In the genomic region with DNA sequence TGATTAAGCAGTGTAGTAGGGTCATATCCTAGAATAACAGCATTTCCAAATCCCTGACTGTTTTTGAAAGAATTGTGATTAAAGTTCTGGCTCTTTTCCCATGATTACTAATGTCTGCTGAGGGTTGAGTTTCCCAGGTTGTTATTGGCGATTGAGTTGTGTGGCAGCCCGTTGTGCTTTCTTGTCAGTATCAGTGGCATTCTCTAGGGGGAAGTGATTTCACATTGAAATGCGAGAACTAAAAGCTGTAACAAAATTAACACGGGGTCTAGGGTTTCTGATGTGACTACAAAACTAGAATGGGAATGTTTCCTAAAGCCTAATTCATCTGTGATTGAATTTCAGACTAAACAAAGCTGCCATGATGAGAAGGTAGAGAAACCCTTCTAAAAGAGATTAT, we compare ENCODE assay signal across 10 cellular contexts.
DNase-seq lines count a peak whose midpoint lies in the region; ATAC-seq and TF ChIP-seq lines count a peak whose summit lies in the region.
"Had no signal": no experiment of that assay in that cellular context is flagged by ENCODE, and none has a peak within 500 bp of the region (broad histone marks: within the 10 kb centered on the region; RNA-seq: fewer than 3 reads in every experiment).

No MANE protein-coding gene starts in this region.

- DNase-seq in GM23338 (ENCODE audit: low spot score) (peak; percentile 14), NCI-H2196 treated with DMSO at 0.1 percent for 48 hours (lab: John Stamatoyannopoulos, UW; ENCODE audit: unreplicated experiment) (peak; percentile 38), cerebellum (ENCODE audit: low spot score) (peak; percentile 34), MV-4-11 (lab: John Stamatoyannopoulos, UW) (no peak), epidermal melanocyte (ENCODE audit: insufficient read length, low spot score) (no peak)
- no peak for DNase-seq in stimulated activated CD4-positive, alpha-beta T cell treated with anti-CD3 and anti-CD28 coated beads, Interleukin-4, amount 100 ng/mL, for 4 hours
- DNase-seq: mesendoderm had no signal

- no peaks in the 10 kb centered on the region for H3K36me3 ChIP-seq in GM23338 (ENCODE audit: insufficient read depth)
- H3K36me3 ChIP-seq in neural cell (ENCODE audit: insufficient read depth, low read length) = no peaks in the 10 kb centered on the region

- H3K36me3 Mint-ChIP-seq in GM23338 (ENCODE audit: low read depth) = no peaks in the 10 kb centered on the region

- H3K4me2 ChIP-seq in GM23338 (no peak overlapping the region), neural cell (ENCODE audit: low read length) (no peak overlapping the region)

- no peak overlapping the region for H3K9ac ChIP-seq in neural cell (ENCODE audit: low read length)

- no peaks in the 10 kb centered on the region for H3K79me2 ChIP-seq in GM23338 (replicated peaks; ENCODE audit: insufficient read depth)
- no peaks in the 10 kb centered on the region for H3K79me2 ChIP-seq in neural cell (replicated peaks; ENCODE audit: insufficient read depth, low read length)

- no peak overlapping the region for H3K27ac Mint-ChIP-seq in GM23338

- H3K27me3 ChIP-seq in GM23338 (ENCODE audit: insufficient read depth) (no peaks in the 10 kb centered on the region), neural cell (ENCODE audit: insufficient read depth, low read depth, low read length) (no peaks in the 10 kb centered on the region)

- H3K4me3 ChIP-seq in GM23338 (no peak overlapping the region), neural cell (ENCODE audit: low read length) (peak overlapping the region; percentile 28)

- no peak for ATAC-seq in GM23338
- ATAC-seq in GM21619 (IDR thresholded peaks at IDR 0.05; ENCODE audit: unreplicated experiment) = no peak

- H2AFZ ChIP-seq in GM23338 (no peak overlapping the region), neural cell (ENCODE audit: low read depth, low read length) (no peak overlapping the region)

- H3K4me3 Mint-ChIP-seq in GM23338 = no peak overlapping the region
- H3K4me3 Mint-ChIP-seq: central memory CD8-positive, alpha-beta T cell had no signal

- H4K20me1 ChIP-seq in GM23338 (replicated peaks; ENCODE audit: insufficient read depth) (no peaks in the 10 kb centered on the region), neural cell (ENCODE audit: insufficient read depth) (no peaks in the 10 kb centered on the region)

- TF ChIP-seq EP300 in neural cell (conservative IDR thresholded peaks at IDR 0.05; ENCODE audit: poor library complexity, severe bottlenecking) = no peak

- H3F3A ChIP-seq in GM23338 (replicated peaks; ENCODE audit: low read depth) = no peaks in the 10 kb centered on the region
- H3F3A ChIP-seq in neural cell (ENCODE audit: insufficient read depth, low read length, poor library complexity, severe bottlenecking) = no peaks in the 10 kb centered on the region

- no peak for TF ChIP-seq RAD21 in neural cell (conservative IDR thresholded peaks at IDR 0.05)

- H3K27me3 Mint-ChIP-seq in GM23338 (ENCODE audit: insufficient read depth, low read depth, poor library complexity) = no peaks in the 10 kb centered on the region
- H3K27me3 Mint-ChIP-seq: central memory CD8-positive, alpha-beta T cell had no signal

- H3K27ac ChIP-seq in GM23338 (ENCODE audit: low read depth) (no peak overlapping the region), neural cell (ENCODE audit: low read length) (no peak overlapping the region)

- no peaks in the 10 kb centered on the region for H3K9me3 ChIP-seq in neural cell (ENCODE audit: low read length)

- H3K9me2 ChIP-seq in GM23338 (ENCODE audit: insufficient read depth) = no peaks in the 10 kb centered on the region
- H3K9me2 ChIP-seq in neural cell (ENCODE audit: insufficient read depth, low read length) = no peaks in the 10 kb centered on the region

- H3K4me1 ChIP-seq in GM23338 (ENCODE audit: insufficient read depth) = no peaks in the 10 kb centered on the region

- TF ChIP-seq CTCF in GM23338 (conservative IDR thresholded peaks at IDR 0.05; ENCODE audit: low read depth in 2 of 2) = no peak
- TF ChIP-seq CTCF in neural cell (IDR thresholded peaks at IDR 0.05; ENCODE audit: poor library complexity, severe bottlenecking) = no peak

- peaks cover 10% of the 10 kb centered on the region; the same call in 2 of the 3 replicates for H3K4me1 Mint-ChIP-seq in GM23338

- no peaks in the 10 kb centered on the region for H3K9me3 Mint-ChIP-seq in GM23338
- H3K9me3 Mint-ChIP-seq: central memory CD8-positive, alpha-beta T cell had no signal

TF ChIP-seq in GM23338, 12 proteins besides CTCF, POLR2A, EP300 and RAD21:
- TF ChIP-seq, protein P1, sequence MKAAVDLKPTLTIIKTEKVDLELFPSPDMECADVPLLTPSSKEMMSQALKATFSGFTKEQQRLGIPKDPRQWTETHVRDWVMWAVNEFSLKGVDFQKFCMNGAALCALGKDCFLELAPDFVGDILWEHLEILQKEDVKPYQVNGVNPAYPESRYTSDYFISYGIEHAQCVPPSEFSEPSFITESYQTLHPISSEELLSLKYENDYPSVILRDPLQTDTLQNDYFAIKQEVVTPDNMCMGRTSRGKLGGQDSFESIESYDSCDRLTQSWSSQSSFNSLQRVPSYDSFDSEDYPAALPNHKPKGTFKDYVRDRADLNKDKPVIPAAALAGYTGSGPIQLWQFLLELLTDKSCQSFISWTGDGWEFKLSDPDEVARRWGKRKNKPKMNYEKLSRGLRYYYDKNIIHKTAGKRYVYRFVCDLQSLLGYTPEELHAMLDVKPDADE (IDR thresholded peaks at IDR 0.05) = no peak

TF ChIP-seq in neural cell, 6 proteins besides CTCF, POLR2A, EP300 and RAD21:
- TF ChIP-seq EZH2 (IDR thresholded peaks at IDR 0.05; ENCODE audit: borderline replicate concordance, insufficient read depth, low read length, poor library complexity, severe bottlenecking) (no peak), POLR2AphosphoS5 (IDR thresholded peaks at IDR 0.05) (peak; percentile 29)

Comparison
In these comparisons a context has a peak if more than half of its experiments do, and no peak if none do; other contexts are left out.
1. DNase-seq: peak in GM23338 (single experiment), NCI-H2196 treated with DMSO at 0.1 percent for 48 hours (single experiment) and cerebellum (single experiment); none in MV-4-11 (single experiment), epidermal melanocyte (single experiment) and stimulated activated CD4-positive, alpha-beta T cell treated with anti-CD3 and anti-CD28 coated beads, Interleukin-4, amount 100 ng/mL, for 4 hours (0 of 2).